8 cellular contexts compared by ENCODE assay signal in genomic region chr1:248863011-248863881, GRCh38. TPM values are rescaled to one million over a fixed set of nuclear protein-coding genes. Genes with fewer than 3 reads are reported as not detected.
DNase-seq lines count a peak whose midpoint lies in the region; ATAC-seq and TF ChIP-seq lines count a peak whose summit lies in the region.

No MANE protein-coding gene starts in this region.

- peak overlapping the region; percentile 23 to 64 (median 59) for H3K4me3 ChIP-seq in upper lobe of left lung

- H3K9me3 ChIP-seq in upper lobe of left lung: no peaks in the 10 kb centered on the region

- no peak for TF ChIP-seq CTCF in GM10266 (IDR thresholded peaks at IDR 0.05; ENCODE audit: control insufficient read depth, insufficient read depth, low read depth, missing control alignments)
- TF ChIP-seq CTCF in upper lobe of left lung (IDR thresholded peaks at IDR 0.05): peak in 1 of 6 experiments; percentile 7

- DNase-seq in GM10266 (ENCODE audit: extremely low spot score) (peak; percentile 73), NAMALWA (ENCODE audit: low spot score) (peak; percentile 54), cardiac septum (ENCODE audit: low spot score) (peak; percentile 94), pons (ENCODE audit: low spot score) (peak; percentile 66), upper lobe of left lung (peak; percentile 91 to 94)

- 7 to 19% methylated on average over 6 to 25 of the region's 46 CpGs for WGBS in upper lobe of left lung, 2 donors

- H3K4me1 Mint-ChIP-seq in activated naive CD8-positive, alpha-beta T cell (ENCODE audit: low read depth): peaks cover 43% of the 10 kb centered on the region

- H3K4me3 Mint-ChIP-seq in activated naive CD8-positive, alpha-beta T cell: peak overlapping the region; percentile 90

- H3K27ac Mint-ChIP-seq in activated naive CD8-positive, alpha-beta T cell: peak overlapping the region; percentile 92

- no peak for TF ChIP-seq EP300 in upper lobe of left lung (IDR thresholded peaks at IDR 0.05)

- ATAC-seq in HG02571 (IDR thresholded peaks at IDR 0.05; ENCODE audit: unreplicated experiment) (peak; percentile 47), SK-N-SH treated with all-trans-retinoic acid at 6 μM for 48 hours (peak; percentile 83), upper lobe of left lung (ENCODE audit: low FRiP score in 2 of 2) (peak; percentile 82)

- H3K4me1 ChIP-seq in upper lobe of left lung: peaks cover 18 to 23% (median 20%) of the 10 kb centered on the region in 4 donors

- H3K36me3 Mint-ChIP-seq in activated naive CD8-positive, alpha-beta T cell: no peaks in the 10 kb centered on the region

- TF ChIP-seq POLR2A in upper lobe of left lung (IDR thresholded peaks at IDR 0.05): peak in 2 of 4 donors; percentile 32 to 73

- H3K27me3 Mint-ChIP-seq in activated naive CD8-positive, alpha-beta T cell: no peaks in the 10 kb centered on the region

- H3K36me3 ChIP-seq in upper lobe of left lung: no peaks in the 10 kb centered on the region

- intact Hi-C loops in cardiac septum (cut with DNase I): no loop called here

- H3K27me3 ChIP-seq in upper lobe of left lung: no peaks in the 10 kb centered on the region

- peak overlapping the region; percentile 21 to 79 (median 54) for H3K27ac ChIP-seq in upper lobe of left lung

- H3K9me3 Mint-ChIP-seq in activated naive CD8-positive, alpha-beta T cell (ENCODE audit: low read depth): no peaks in the 10 kb centered on the region

TF ChIP-seq in SK-N-SH treated with all-trans-retinoic acid at 6 μM for 48 hours, 23 proteins besides CTCF, POLR2A, EP300 and RAD21:
- TF ChIP-seq PATZ1 (CRISPR knock-in tag; IDR thresholded peaks at IDR 0.05; ENCODE audit: borderline replicate concordance) (no peak), TSHZ2 (CRISPR knock-in tag; IDR thresholded peaks at IDR 0.05) (0 out of 2 replicates have a peak, but pooled peaks have one; percentile 21), ZFP3 (CRISPR knock-in tag; IDR thresholded peaks at IDR 0.05) (0 out of 2 replicates have a peak, but pooled peaks have one; percentile 41), RARB (CRISPR knock-in tag; IDR thresholded peaks at IDR 0.05) (no peak), BACH2 (CRISPR knock-in tag; IDR thresholded peaks at IDR 0.05; ENCODE audit: borderline replicate concordance) (no peak)

RNA-seq across cellular contexts. Expression of gene ZNF692, which starts 4.4 kb away (rescaled TPM):
- total RNA-seq in cardiac septum (18.1 TPM), upper lobe of left lung (100 to 1,000 TPM in 1 of 6 donors, 10 to 100 TPM in 5; 25.7 to 248 (median 34.1) TPM)

RNA-seq across cellular contexts. Expression of gene ZNF672, which starts 25.2 kb away (rescaled TPM):
- 40.7 TPM for total RNA-seq in cardiac septum
- total RNA-seq in upper lobe of left lung: 10 to 100 TPM; 32.5 to 47.7 (median 45.8) TPM

RNA-seq across cellular contexts. Expression of gene SH3BP5L, which starts 37.5 kb away (rescaled TPM):
- 25.1 TPM for total RNA-seq in cardiac septum
- total RNA-seq in upper lobe of left lung: 10 to 100 TPM; 18.5 to 35.6 (median 22.5) TPM

RNA-seq across cellular contexts. Expression of gene PGBD2, which starts 42.8 kb away (rescaled TPM):
- total RNA-seq in cardiac septum: 2.9 TPM
- total RNA-seq in upper lobe of left lung: 10 to 100 TPM in 2 of 6 donors, 1 to 10 TPM in 4; 5.6 to 19.9 (median 6.7) TPM

Comparison
In these comparisons a context has a peak if more than half of its experiments do, and no peak if none do; other contexts are left out.
1. Peak in every context shown above with its lines: DNase-seq, ATAC-seq, H3K4me3 ChIP-seq and H3K27ac ChIP-seq.